ENCODE assay signal across 14 cellular contexts in genomic region chr10:49254556-49255318, GRCh38. TPM values are rescaled to one million over a fixed set of nuclear protein-coding genes. Genes with fewer than 3 reads are reported as not detected.
DNase-seq lines count a peak whose midpoint lies in the region; ATAC-seq and TF ChIP-seq lines count a peak whose summit lies in the region.
"Had no signal": no experiment of that assay in that cellular context is flagged by ENCODE, and none has a peak within 500 bp of the region (broad histone marks: within the 10 kb centered on the region; RNA-seq: fewer than 3 reads in every experiment).

No MANE protein-coding gene starts in this region.

- peaks cover 5% of the 10 kb centered on the region for H3K4me1 Mint-ChIP-seq in activated CD4-positive, alpha-beta memory T cell treated with anti-CD3 and anti-CD28 coated beads, Interleukin-2, amount 10 ng/mL, durations not matched to agents 7 days and 5 days
- H3K4me1 Mint-ChIP-seq: mesothelial cell of epicardium had no signal

- peaks cover 0 to 7% (median 0%) of the 10 kb centered on the region in 4 donors for H3K4me1 ChIP-seq in upper lobe of left lung
- no peaks in the 10 kb centered on the region for H3K4me1 ChIP-seq in colonic mucosa

- CTCF ChIA-PET in activated CD4-positive, alpha-beta memory T cell treated with anti-CD3 and anti-CD28 coated beads, Interleukin-2, amount 10 ng/mL, durations not matched to agents 7 days and 5 days (lab: Charles Lee) = no interaction called here

- no peaks in the 10 kb centered on the region for H3K9me3 ChIP-seq in upper lobe of left lung
- no peaks in the 10 kb centered on the region for H3K9me3 ChIP-seq in colonic mucosa

- ATAC-seq in left ventricle myocardium superior = peak; percentile 22
- peak; percentile 35 to 66 for ATAC-seq in upper lobe of left lung (ENCODE audit: low FRiP score in 2 of 2)
- ATAC-seq in HG02970 (IDR thresholded peaks at IDR 0.05; ENCODE audit: low FRiP score, unreplicated experiment) = no peak

- no peaks in the 10 kb centered on the region for H3K27me3 ChIP-seq in upper lobe of left lung
- no peaks in the 10 kb centered on the region for H3K27me3 ChIP-seq in colonic mucosa

- no peak overlapping the region for H3K4me3 Mint-ChIP-seq in activated CD4-positive, alpha-beta memory T cell treated with anti-CD3 and anti-CD28 coated beads, Interleukin-2, amount 10 ng/mL, durations not matched to agents 7 days and 5 days
- H3K4me3 Mint-ChIP-seq: mesothelial cell of epicardium had no signal

- H3K4me3 ChIP-seq in upper lobe of left lung (no peak overlapping the region), colonic mucosa (no peak overlapping the region)

- H3K9me3 Mint-ChIP-seq in activated CD4-positive, alpha-beta memory T cell treated with anti-CD3 and anti-CD28 coated beads, Interleukin-2, amount 10 ng/mL, durations not matched to agents 7 days and 5 days = peaks cover 3% of the 10 kb centered on the region
- H3K9me3 Mint-ChIP-seq: activated T-helper 2 cell treated with anti-CD3 and anti-CD28 coated beads, Interferon-gamma antibody, Interleukin-2, Interleukin-4, amounts not matched to agents 10 μg/mL and 5 μg/mL and 100 μg/mL, durations not matched to agents 14 hours and 24 hours and 36 hours had no signal

- no peak overlapping the region for H3K27ac Mint-ChIP-seq in activated CD4-positive, alpha-beta memory T cell treated with anti-CD3 and anti-CD28 coated beads, Interleukin-2, amount 10 ng/mL, durations not matched to agents 7 days and 5 days
- H3K27ac Mint-ChIP-seq: activated T-helper 2 cell treated with anti-CD3 and anti-CD28 coated beads, Interferon-gamma antibody, Interleukin-2, Interleukin-4, amounts not matched to agents 10 μg/mL and 5 μg/mL and 100 μg/mL, durations not matched to agents 14 hours and 24 hours and 36 hours; mesothelial cell of epicardium had no signal

- peaks cover 2% of the 10 kb centered on the region for H3K27me3 Mint-ChIP-seq in activated CD4-positive, alpha-beta memory T cell treated with anti-CD3 and anti-CD28 coated beads, Interleukin-2, amount 10 ng/mL, durations not matched to agents 7 days and 5 days

- POLR2A ChIA-PET in activated CD4-positive, alpha-beta memory T cell treated with anti-CD3 and anti-CD28 coated beads, Interleukin-2, amount 10 ng/mL, durations not matched to agents 7 days and 5 days (lab: Charles Lee) = no interaction called here

- DNase-seq in left ventricle myocardium superior (no peak), cardiac septum (ENCODE audit: low spot score) (no peak), islet precursor cell (peak; percentile 44), upper lobe of left lung (no peak), colonic mucosa (no peak), anterior cingulate cortex (lab: John Stamatoyannopoulos, UW) (no peak)
- peak; percentile 53 for DNase-seq in activated CD4-positive, alpha-beta memory T cell treated with anti-CD3 and anti-CD28 coated beads, Interleukin-2, amount 10 ng/mL, durations not matched to agents 7 days and 5 days
- DNase-seq: T1000 had no signal

- intact Hi-C loops in left ventricle myocardium superior (cut with micrococcal nuclease) (no loop called here), cardiac septum (cut with DNase I) (no loop called here), colonic mucosa (cut with DNase I) (no loop called here)

- no peak for TF ChIP-seq POLR2A in upper lobe of left lung (IDR thresholded peaks at IDR 0.05)

- H3K9ac ChIP-seq in colonic mucosa (ENCODE audit: low read depth in 2 of 2, low read length in 2 of 2) = no peak overlapping the region

- no peak overlapping the region for H3K27ac ChIP-seq in upper lobe of left lung
- H3K27ac ChIP-seq in colonic mucosa = no peak overlapping the region
- H3K27ac ChIP-seq: RWPE1 had no signal

- TF ChIP-seq EP300 in upper lobe of left lung (IDR thresholded peaks at IDR 0.05) = no peak

- no peaks in the 10 kb centered on the region for H3K36me3 Mint-ChIP-seq in activated CD4-positive, alpha-beta memory T cell treated with anti-CD3 and anti-CD28 coated beads, Interleukin-2, amount 10 ng/mL, durations not matched to agents 7 days and 5 days (ENCODE audit: low read depth)
- H3K36me3 Mint-ChIP-seq: mesothelial cell of epicardium had no signal

- TF ChIP-seq CTCF in upper lobe of left lung (IDR thresholded peaks at IDR 0.05) (no peak), colonic mucosa (IDR thresholded peaks at IDR 0.05) (no peak)

- no peaks in the 10 kb centered on the region for H3K36me3 ChIP-seq in upper lobe of left lung
- H3K36me3 ChIP-seq in colonic mucosa = no peaks in the 10 kb centered on the region

- 49 to 52% methylated on average over 13 to 14 of the region's 14 CpGs for WGBS in upper lobe of left lung, 2 donors

RNA-seq across cellular contexts. Expression of gene C10orf71, which starts 44.2 kb away (rescaled TPM):
- total RNA-seq in left ventricle myocardium superior = 126 TPM
- 163 TPM for total RNA-seq in cardiac septum
- total RNA-seq in activated CD4-positive, alpha-beta memory T cell treated with anti-CD3 and anti-CD28 coated beads, Interleukin-2, amount 10 ng/mL, durations not matched to agents 7 days and 5 days = not detected
- total RNA-seq in upper lobe of left lung = not detected
- not detected for total RNA-seq in colonic mucosa
- total RNA-seq: activated T-helper 2 cell treated with anti-CD3 and anti-CD28 coated beads, Interferon-gamma antibody, Interleukin-2, Interleukin-4, amounts not matched to agents 10 μg/mL and 5 μg/mL and 100 μg/mL, durations not matched to agents 14 hours and 24 hours and 36 hours; mesothelial cell of epicardium; NCI-H460; subcutaneous adipose tissue had no signal

Comparison
In these comparisons a context has a peak if more than half of its experiments do, and no peak if none do; other contexts are left out.
1. DNase-seq: peak in activated CD4-positive, alpha-beta memory T cell treated with anti-CD3 and anti-CD28 coated beads, Interleukin-2, amount 10 ng/mL, durations not matched to agents 7 days and 5 days (single experiment) and islet precursor cell (single experiment); none in left ventricle myocardium superior (single experiment), cardiac septum (single experiment), upper lobe of left lung (0 of 2), colonic mucosa (single experiment) and anterior cingulate cortex (0 of 58).
2. RNA of gene C10orf71, which starts 44.2 kb away (total RNA-seq): 163 TPM in cardiac septum (single experiment) and 126 TPM in left ventricle myocardium superior (single experiment); not detected in activated CD4-positive, alpha-beta memory T cell treated with anti-CD3 and anti-CD28 coated beads, Interleukin-2, amount 10 ng/mL, durations not matched to agents 7 days and 5 days, not detected in upper lobe of left lung and not detected in colonic mucosa; every median in the first group is over 100 times any median in the second.